ENCODE assay signal across 14 cellular contexts in the genomic region with DNA sequence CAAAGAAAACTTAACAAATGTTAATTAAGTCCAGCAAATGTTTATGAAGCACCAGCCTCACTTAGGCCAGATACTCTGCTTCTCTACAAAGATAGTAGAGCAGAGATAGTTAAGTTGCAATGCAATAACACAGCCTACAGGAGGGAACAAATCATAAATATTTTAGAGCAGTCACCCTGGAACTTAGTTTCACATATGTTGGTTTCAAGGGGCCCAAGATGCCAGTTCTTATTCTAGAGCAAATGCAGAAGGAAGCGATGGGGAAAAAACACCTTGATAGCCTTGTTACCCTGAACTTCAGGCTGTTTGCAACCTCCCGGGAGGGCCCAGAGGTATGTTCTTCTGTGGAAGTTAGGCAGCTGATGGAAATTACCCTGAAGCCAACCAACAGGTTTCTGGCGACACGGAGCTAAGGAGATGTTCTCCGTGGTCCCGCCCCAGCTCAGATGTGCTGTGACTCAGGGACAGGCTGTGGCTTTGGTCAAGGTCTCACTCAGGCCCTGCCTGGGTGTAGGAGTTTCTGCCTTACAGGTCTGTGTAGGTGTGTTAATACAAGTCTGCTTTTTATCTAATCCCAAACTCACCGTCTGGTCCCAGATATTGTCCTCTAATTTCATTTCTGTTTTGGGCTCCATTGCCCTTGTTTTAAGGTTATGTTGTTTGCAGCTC. TPM values are rescaled to one million over a fixed set of nuclear protein-coding genes. Genes with fewer than 3 reads are reported as not detected.
DNase-seq lines count a peak whose midpoint lies in the region; ATAC-seq and TF ChIP-seq lines count a peak whose summit lies in the region.
"Had no signal": no experiment of that assay in that cellular context is flagged by ENCODE, and none has a peak within 500 bp of the region (broad histone marks: within the 10 kb centered on the region; RNA-seq: fewer than 3 reads in every experiment).

No MANE protein-coding gene starts in this region.

- H2BK5ac ChIP-seq in trophoblast cell (ENCODE audit: low read depth, low read length, poor library complexity), result no peak overlapping the region

- H3K36me3 ChIP-seq in SK-N-SH (replicated peaks in 1 of 2; ENCODE audit: control insufficient read depth in 1 of 2, insufficient read depth in 2 of 2, low read length in 1 of 2) (peaks cover 5 to 12% of the 10 kb centered on the region in 2 experiments), PC-3 (ENCODE audit: low read depth, low read length) (no peaks in the 10 kb centered on the region), trophoblast cell (ENCODE audit: control insufficient read depth in 1 of 2, insufficient read depth in 2 of 2, low read length in 2 of 2) (no peaks in the 10 kb centered on the region)
- H3K36me3 ChIP-seq: spleen, upper lobe of right lung had no signal

- no peak for ATAC-seq in SK-N-SH treated with all-trans-retinoic acid at 6 μM for 48 hours
- no peak for ATAC-seq in PC-3
- ATAC-seq: activated CD8-positive, alpha-beta memory T cell treated with anti-CD3 and anti-CD28 coated beads, Interleukin-2, amount 10 ng/mL, durations not matched to agents 7 days and 5 days; naive thymus-derived CD8-positive, alpha-beta T cell; upper lobe of right lung had no signal

- BruUV-seq in PC-3 (replicated peaks; lab: Mats Ljungman, UMichigan), result no TSS peak

- no peak overlapping the region for H4K8ac ChIP-seq in trophoblast cell (ENCODE audit: low read depth, low read length)

- H3K4me3 ChIP-seq in SK-N-SH (ENCODE audit: low read depth in 2 of 2, low read length in 1 of 2), result no peak overlapping the region
- H3K4me3 ChIP-seq in PC-3 (ENCODE audit: low read length), result no peak overlapping the region
- H3K4me3 ChIP-seq in trophoblast cell (ENCODE audit: low read depth, low read length), result no peak overlapping the region
- H3K4me3 ChIP-seq: spleen, upper lobe of right lung had no signal

- POLR2A ChIA-PET in SK-N-SH (lab: Yijun Ruan, JAX) (no interaction called here), PC-3 (lab: Charles Lee; ENCODE audit: unreplicated experiment) (no interaction called here)

- H3F3A ChIP-seq in SK-N-SH (replicated peaks; ENCODE audit: insufficient read depth), result peaks cover 22% of the 10 kb centered on the region
- no peaks in the 10 kb centered on the region for H3F3A ChIP-seq in PC-3 (ENCODE audit: low read length, unreplicated experiment)

- DNase-seq in SK-N-SH, result no peak
- peak; percentile 43 for DNase-seq in PC-3
- DNase-seq in epithelial cell of prostate (ENCODE audit: low read depth, low spot score), result peak; percentile 50
- DNase-seq in trophoblast cell, result peak; percentile 90 to 91
- no peak for DNase-seq in D341Med (ENCODE audit: low spot score)
- DNase-seq in NCI-H1105 (lab: John Stamatoyannopoulos, UW), result no peak
- DNase-seq in NOMO-1 (lab: John Stamatoyannopoulos, UW; ENCODE audit: unreplicated experiment in 2 of 2), result no peak
- DNase-seq: kidney glomerular epithelial cell; naive thymus-derived CD8-positive, alpha-beta T cell; RPMI8226; spleen; upper lobe of right lung had no signal

- TF ChIP-seq CTCF in SK-N-SH (IDR thresholded peaks at IDR 0.05) (0 out of 2 replicates have a peak, but pooled peaks have one; percentile 8), PC-3 (conservative IDR thresholded peaks at IDR 0.05; ENCODE audit: low read depth, low read length) (no peak)

- H3K9me2 ChIP-seq in SK-N-SH, result no peaks in the 10 kb centered on the region
- no peaks in the 10 kb centered on the region for H3K9me2 ChIP-seq in PC-3 (replicated peaks; ENCODE audit: low read length)

- H3K4me2 ChIP-seq in SK-N-SH, result peak overlapping the region; percentile 45; the same call in 1 of the 2 replicates
- H3K4me2 ChIP-seq in PC-3 (ENCODE audit: low read length), result 0 out of 2 replicates have a peak overlapping the region, but pooled peaks have one; percentile 7
- H3K4me2 ChIP-seq in trophoblast cell (ENCODE audit: low read length), result peak overlapping the region; percentile 12

- H3K14ac ChIP-seq in trophoblast cell (ENCODE audit: low read length), result no peak overlapping the region

- intact Hi-C loops in PC-3 (cut with micrococcal nuclease), result loop anchor here (10.0 kb wide), 1 partner anchor 68 kb away; no protein-coding TSS in a partner anchor

- CTCF ChIA-PET in SK-N-SH (lab: Yijun Ruan, JAX) (interaction anchor here (1.6 to 2.2 kb wide), 2 partner anchors 67 to 126 kb away, joined by 3 to 8 read pairs; no protein-coding TSS in a partner anchor), PC-3 (lab: Charles Lee) (no interaction called here)

- no peak overlapping the region for H2AK5ac ChIP-seq in trophoblast cell (ENCODE audit: low read length)

- H3K4ac ChIP-seq in trophoblast cell (ENCODE audit: low read depth, low read length), result no peak overlapping the region

- no peak for TF ChIP-seq RAD21 in SK-N-SH (IDR thresholded peaks at IDR 0.05; ENCODE audit: low read length)

- H3K23ac ChIP-seq in trophoblast cell (ENCODE audit: low read length), result no peak overlapping the region

- WGBS in SK-N-SH (ENCODE audit: low lambda C conversion rate), result 88% methylated on average over 7 of the region's 7 CpGs
- WGBS in trophoblast cell (ENCODE audit: extremely low coverage, insufficient coverage, insufficient read length), result no CpG with 5 or more reads among the region's 7 CpGs

- no peak overlapping the region for H2BK12ac ChIP-seq in trophoblast cell (ENCODE audit: low read length)

- no peak overlapping the region for H4K91ac ChIP-seq in trophoblast cell (ENCODE audit: low read depth, low read length)

- no peak for TF ChIP-seq EP300 in SK-N-SH (IDR thresholded peaks at IDR 0.05; ENCODE audit: borderline replicate concordance in 1 of 2, low read depth in 1 of 2, low read length in 1 of 2)

- H3K9ac ChIP-seq in SK-N-SH (no peak overlapping the region), PC-3 (ENCODE audit: low read length) (no peak overlapping the region), trophoblast cell (ENCODE audit: low read length) (no peak overlapping the region)

- H3K27ac ChIP-seq in SK-N-SH (ENCODE audit: low read depth in 2 of 2, low read length in 1 of 2) (peak overlapping the region in 1 of 2 experiments; percentile 87; a peak in 1 of 4 replicates), PC-3 (ENCODE audit: low read length) (no peak overlapping the region), epithelial cell of prostate (peak overlapping the region; percentile 91), trophoblast cell (ENCODE audit: low read depth, low read length) (no peak overlapping the region)
- H3K27ac ChIP-seq: upper lobe of right lung had no signal

- peaks cover 84% of the 10 kb centered on the region for H3K79me2 ChIP-seq in SK-N-SH (ENCODE audit: insufficient read depth)
- peaks cover 4% of the 10 kb centered on the region; the same call in 1 of the 2 replicates for H3K79me2 ChIP-seq in PC-3 (ENCODE audit: low read length)
- H3K79me2 ChIP-seq in trophoblast cell (ENCODE audit: control insufficient read depth, insufficient read depth, low read length, poor library complexity), result peaks cover 17% of the 10 kb centered on the region

- peaks cover 50 to 51% of the 10 kb centered on the region in 2 experiments for H3K4me1 ChIP-seq in SK-N-SH (ENCODE audit: control insufficient read depth in 1 of 2, insufficient read depth in 2 of 2, low read depth in 1 of 2, low read length in 1 of 2)
- peaks cover 23% of the 10 kb centered on the region; the same call in 1 of the 2 replicates for H3K4me1 ChIP-seq in PC-3 (ENCODE audit: insufficient read depth, low read length)
- peaks cover 40 to 48% of the 10 kb centered on the region in 2 experiments for H3K4me1 ChIP-seq in trophoblast cell (ENCODE audit: control insufficient read depth in 1 of 2, insufficient read depth in 2 of 2, low read length in 2 of 2)

- H3K9me3 ChIP-seq in SK-N-SH, result no peaks in the 10 kb centered on the region
- no peaks in the 10 kb centered on the region for H3K9me3 ChIP-seq in PC-3 (ENCODE audit: low read length)
- H3K9me3 ChIP-seq in trophoblast cell (ENCODE audit: insufficient read depth, low read depth, low read length), result no peaks in the 10 kb centered on the region
- H3K9me3 ChIP-seq: spleen, upper lobe of right lung had no signal

- H4K20me1 ChIP-seq in SK-N-SH (ENCODE audit: insufficient read depth) (peaks cover 54% of the 10 kb centered on the region), PC-3 (ENCODE audit: low read length) (no peaks in the 10 kb centered on the region)

- peaks cover 21% of the 10 kb centered on the region for H3K79me1 ChIP-seq in trophoblast cell (ENCODE audit: low read length)

- no peak overlapping the region for H4K12ac ChIP-seq in trophoblast cell (ENCODE audit: low read depth, low read length)

- no peak overlapping the region for H2BK120ac ChIP-seq in trophoblast cell (ENCODE audit: insufficient read depth, low read length, poor library complexity)

- no peak overlapping the region for H3K18ac ChIP-seq in trophoblast cell (ENCODE audit: low read length)

- H2AFZ ChIP-seq in SK-N-SH (ENCODE audit: low read depth), result no peak overlapping the region
- no peak overlapping the region for H2AFZ ChIP-seq in PC-3 (ENCODE audit: low read length)
- no peak overlapping the region for H2AFZ ChIP-seq in trophoblast cell (ENCODE audit: insufficient read depth, low read length, poor library complexity)

- H3K27me3 ChIP-seq in SK-N-SH (ENCODE audit: insufficient read depth) (no peaks in the 10 kb centered on the region), PC-3 (ENCODE audit: low read length) (no peaks in the 10 kb centered on the region), trophoblast cell (ENCODE audit: insufficient read depth, low read length) (no peaks in the 10 kb centered on the region)
- H3K27me3 ChIP-seq: upper lobe of right lung had no signal

TF ChIP-seq in SK-N-SH, 30 proteins besides CTCF, POLR2A, EP300 and RAD21 (continues in another document):
- no peak for TF ChIP-seq EZH2phosphoT487 (IDR thresholded peaks at IDR 0.05; ENCODE audit: borderline replicate concordance, low read depth)
- TF ChIP-seq RXRA (IDR thresholded peaks at IDR 0.05; ENCODE audit: borderline replicate concordance, low read depth), result no peak
- no peak for TF ChIP-seq RCOR1 (IDR thresholded peaks at IDR 0.05; ENCODE audit: low read length)
- TF ChIP-seq CHD2 (IDR thresholded peaks at IDR 0.05; ENCODE audit: low read length, partially characterized antibody), result no peak
- TF ChIP-seq GABPA (IDR thresholded peaks at IDR 0.05; ENCODE audit: low read depth), result no peak
- TF ChIP-seq GATA2 (CRISPR knock-in tag; IDR thresholded peaks at IDR 0.05), result no peak

TF ChIP-seq in SK-N-SH treated with all-trans-retinoic acid at 6 μM for 48 hours, 23 proteins besides CTCF, POLR2A, EP300 and RAD21 (continues in another document):
- TF ChIP-seq TCF4 (CRISPR knock-in tag; IDR thresholded peaks at IDR 0.05; ENCODE audit: borderline replicate concordance), result no peak

RNA-seq across cellular contexts. Expression of a gene that starts 3.8 kb away (rescaled TPM):
- polyA plus RNA-seq in SK-N-SH (2012; rRNA removed), result 47.2 and 47.8 TPM in 2 replicates
- polyA plus RNA-seq in SK-N-SH (2012; cell fraction: cytosol; rRNA removed), result 20.8 and 27.3 TPM in 2 replicates
- 157 and 177 TPM in 2 replicates for polyA plus RNA-seq in SK-N-SH (2012; cell fraction: nucleus; rRNA removed)
- total RNA-seq in PC-3 (2014; rRNA removed), result 5.8 and 6.8 TPM in 2 replicates
- 19.3 and 22.5 TPM in 2 replicates for polyA plus RNA-seq in trophoblast cell (2013)

Comparison
In these comparisons a context has a peak if more than half of its experiments do, and no peak if none do; other contexts are left out.
1. DNase-seq: peak in PC-3 (single experiment), epithelial cell of prostate (single experiment) and trophoblast cell (2 of 2); none in SK-N-SH (single experiment), D341Med (single experiment), NCI-H1105 (single experiment) and NOMO-1 (0 of 2).
2. Peak in every context shown above with its lines, with median percentiles within 50 percentile points of each other: H3K4me2 ChIP-seq.